Comparison of ENCODE assay signal across 19 cellular contexts in genomic region chr4:159045321-159045720, GRCh38. TPM values are rescaled to one million over a fixed set of nuclear protein-coding genes. Genes with fewer than 3 reads are reported as not detected.
DNase-seq lines count a peak whose midpoint lies in the region; ATAC-seq, FAIRE-seq and TF ChIP-seq lines count a peak whose summit lies in the region.
"Had no signal": no experiment of that assay in that cellular context is flagged by ENCODE, and none has a peak within 500 bp of the region (broad histone marks: within the 10 kb centered on the region; RNA-seq: fewer than 3 reads in every experiment).

No MANE protein-coding gene starts in this region.

- ATAC-seq in GM18517 (IDR thresholded peaks at IDR 0.05; ENCODE audit: unreplicated experiment) (peak; percentile 46), GM21576 (IDR thresholded peaks at IDR 0.05; ENCODE audit: unreplicated experiment) (peak; percentile 44), GM21526 (IDR thresholded peaks at IDR 0.05; ENCODE audit: low FRiP score, unreplicated experiment) (no peak)
- ATAC-seq: A549 had no signal

- peak; percentile 23 for DNase-seq in MM.1S
- DNase-seq in H1 (ENCODE audit: low read depth in 1 of 2, low spot score in 2 of 2): no peak
- no peak for DNase-seq in posterior vena cava (ENCODE audit: low spot score)
- no peak for DNase-seq in T1000 (lab: John Stamatoyannopoulos, UW)
- no peak for DNase-seq in NCI-H345 (lab: John Stamatoyannopoulos, UW)
- DNase-seq: DND-41, HCEC 1CT, KG1, NCI-H1048, NCI-H2107, NCI-H69, RPMI8226 had no signal

- H3K27ac ChIP-seq in MM.1S (ENCODE audit: low read length) (no peak overlapping the region), H1 (ENCODE audit: low read depth, low read length) (no peak overlapping the region)
- H3K27ac ChIP-seq: A549; BLaER1 treated with 17β-estradiol and CSF1 and Interleukin-3, amounts not matched to agents 10 nM and 100 nM had no signal

- H2BK5ac ChIP-seq in H1 (ENCODE audit: low read depth, low read length): no peak overlapping the region

- no peak for TF ChIP-seq POLR2A in H1 (IDR thresholded peaks at IDR 0.05; ENCODE audit: control extremely low read depth in 1 of 2, low read depth in 2 of 2, low read length in 2 of 2)

- H2BK20ac ChIP-seq in H1 (ENCODE audit: low read length): no peak overlapping the region

- H3K79me2 ChIP-seq in MM.1S (ENCODE audit: low read length) (no peaks in the 10 kb centered on the region), H1 (ENCODE audit: control insufficient read depth in 1 of 2, insufficient read depth in 2 of 2, low read length in 2 of 2) (no peaks in the 10 kb centered on the region)

- H4K20me1 ChIP-seq in MM.1S (ENCODE audit: insufficient read depth, low read length) (no peaks in the 10 kb centered on the region), H1 (replicated peaks in 1 of 2; ENCODE audit: control insufficient read depth in 1 of 2, insufficient read depth in 2 of 2, low read length in 2 of 2) (no peaks in the 10 kb centered on the region)
- H4K20me1 ChIP-seq: BLaER1 treated with 17β-estradiol and CSF1 and Interleukin-3, amounts not matched to agents 10 nM and 100 nM had no signal

- H3K36me3 ChIP-seq in MM.1S (replicated peaks; ENCODE audit: insufficient read depth, low read length): no peaks in the 10 kb centered on the region
- no peaks in the 10 kb centered on the region for H3K36me3 ChIP-seq in H1 (ENCODE audit: control insufficient read depth in 2 of 4, insufficient read depth in 4 of 4, low read length in 3 of 4)
- H3K36me3 ChIP-seq: BLaER1 treated with 17β-estradiol and CSF1 and Interleukin-3, amounts not matched to agents 10 nM and 100 nM had no signal

- no peak for FAIRE-seq in H1 (lab: Jason Lieb, UNC)
- FAIRE-seq: A549, G401.6, GM12892 had no signal

- H2BK120ac ChIP-seq in H1 (replicated peaks; ENCODE audit: low read depth, low read length): no peak overlapping the region

- no peak overlapping the region for H3K56ac ChIP-seq in H1 (replicated peaks; ENCODE audit: insufficient read length, low read depth, low read length)

- H3K18ac ChIP-seq in H1 (ENCODE audit: extremely low read depth, low read length): no peak overlapping the region

- H4K5ac ChIP-seq in H1 (ENCODE audit: insufficient read length, low read depth, low read length): no peak overlapping the region

- no peak for TF ChIP-seq RAD21 in H1 (IDR thresholded peaks at IDR 0.05 in 1 of 2, conservative IDR thresholded peaks at IDR 0.05 in 1 of 2; ENCODE audit: low read depth in 2 of 2, low read length in 2 of 2)

- H2BK15ac ChIP-seq in H1 (ENCODE audit: low read length): no peak overlapping the region

- H3K9me3 ChIP-seq in MM.1S (replicated peaks; ENCODE audit: insufficient read depth, low read length) (no peaks in the 10 kb centered on the region), H1 (ENCODE audit: insufficient read depth in 2 of 2, low read depth in 1 of 2, low read length in 1 of 2) (no peaks in the 10 kb centered on the region)
- H3K9me3 ChIP-seq: A549; BLaER1 treated with 17β-estradiol and CSF1 and Interleukin-3, amounts not matched to agents 10 nM and 100 nM had no signal

- no peak overlapping the region for H3K14ac ChIP-seq in H1 (ENCODE audit: insufficient read length)

- peaks cover 26% of the 10 kb centered on the region for H3K27me3 ChIP-seq in MM.1S (replicated peaks; ENCODE audit: insufficient read depth, low read length)
- no peaks in the 10 kb centered on the region for H3K27me3 ChIP-seq in H1 (replicated peaks in 1 of 4; ENCODE audit: control insufficient read depth in 3 of 4, extremely low read depth in 1 of 4, insufficient read depth in 3 of 4, low read length in 3 of 4)
- H3K27me3 ChIP-seq: BLaER1 treated with 17β-estradiol and CSF1 and Interleukin-3, amounts not matched to agents 10 nM and 100 nM had no signal

- H3K4ac ChIP-seq in H1 (replicated peaks; ENCODE audit: insufficient read length, low read depth, low read length): no peak overlapping the region

- no peaks in the 10 kb centered on the region for H3K23me2 ChIP-seq in H1 (ENCODE audit: low read depth, low read length)

- no peaks in the 10 kb centered on the region; the same call in 1 of the 2 replicates for H3F3A ChIP-seq in MM.1S (ENCODE audit: insufficient read depth, low read length)

- H3K79me1 ChIP-seq in H1 (ENCODE audit: low read depth, low read length): no peaks in the 10 kb centered on the region

- H2AFZ ChIP-seq in MM.1S (ENCODE audit: low read length): no peak overlapping the region
- peak overlapping the region; percentile 24; the same call in 1 of the 2 replicates for H2AFZ ChIP-seq in H1 (ENCODE audit: low read length)

- no peak overlapping the region for H4K8ac ChIP-seq in H1 (ENCODE audit: extremely low read depth, insufficient read depth, low read length)

- intact Hi-C loops in posterior vena cava (cut with DNase I): no loop called here

- no peak overlapping the region for H3K23ac ChIP-seq in H1 (ENCODE audit: insufficient read length)

- H3K9ac ChIP-seq in MM.1S (ENCODE audit: low read length): no peak overlapping the region
- H3K9ac ChIP-seq in H1 (replicated peaks in 1 of 4; ENCODE audit: extremely low read depth in 1 of 4, low read depth in 3 of 4, low read length in 3 of 4): no peak overlapping the region
- H3K9ac ChIP-seq: BLaER1 treated with 17β-estradiol and CSF1 and Interleukin-3, amounts not matched to agents 10 nM and 100 nM had no signal

- CTCF ChIA-PET in H1 (lab: Charles Lee; ENCODE audit: partially characterized antibody): interaction anchor here (1.0 to 1.4 kb wide), 2 partner anchors 23 to 189 kb away, joined by 3 to 6 read pairs; no protein-coding TSS in a partner anchor

- H3K4me3 ChIP-seq in MM.1S (ENCODE audit: low read length): no peak overlapping the region
- H3K4me3 ChIP-seq in H1 (ENCODE audit: extremely low read depth in 1 of 4, insufficient read depth in 2 of 4, low read depth in 3 of 4, low read length in 4 of 4): no peak overlapping the region
- H3K4me3 ChIP-seq: A549; BLaER1 treated with 17β-estradiol and CSF1 and Interleukin-3, amounts not matched to agents 10 nM and 100 nM had no signal

- no peaks in the 10 kb centered on the region for H3K9me2 ChIP-seq in MM.1S (replicated peaks; ENCODE audit: insufficient read depth, low read length)

- no peak overlapping the region for H2AK5ac ChIP-seq in H1 (ENCODE audit: low read depth, low read length)

- TF ChIP-seq CTCF in MM.1S (IDR thresholded peaks at IDR 0.05; ENCODE audit: low read length): no peak
- no peak for TF ChIP-seq CTCF in H1 (IDR thresholded peaks at IDR 0.05; ENCODE audit: control extremely low read depth in 1 of 3, insufficient read depth in 1 of 3, low read depth in 1 of 3, low read length in 3 of 3)

- H3K4me2 ChIP-seq in MM.1S (ENCODE audit: low read depth, low read length) (peak overlapping the region; percentile 17; the same call in 1 of the 2 replicates), H1 (ENCODE audit: insufficient read depth in 1 of 2, low read depth in 2 of 2, low read length in 2 of 2) (no peak overlapping the region)
- H3K4me2 ChIP-seq: A549; BLaER1 treated with 17β-estradiol and CSF1 and Interleukin-3, amounts not matched to agents 10 nM and 100 nM had no signal

- POLR2A ChIA-PET in H1 (lab: Charles Lee; ENCODE audit: partially characterized antibody): no interaction called here

- TF ChIP-seq EP300 in H1 (IDR thresholded peaks at IDR 0.05; ENCODE audit: borderline replicate concordance in 1 of 2, low read depth in 2 of 2, low read length in 2 of 2): no peak

- no peak overlapping the region for H4K91ac ChIP-seq in H1 (replicated peaks; ENCODE audit: insufficient read length, low read length)

- H3K4me1 ChIP-seq in MM.1S (ENCODE audit: low read length) (peaks cover 25% of the 10 kb centered on the region), H1 (replicated peaks in 1 of 4; ENCODE audit: control insufficient read depth in 3 of 4, insufficient read depth in 4 of 4, low read length in 3 of 4) (peaks cover 0 to 7% (median 6%) of the 10 kb centered on the region in 4 experiments; a peak in 5 of 7 replicates)

- no peak overlapping the region for H2BK12ac ChIP-seq in H1 (ENCODE audit: low read depth, low read length)

TF ChIP-seq in H1, 55 proteins besides CTCF, POLR2A, EP300 and RAD21:
- TF ChIP-seq SUZ12 (IDR thresholded peaks at IDR 0.05; ENCODE audit: low read length): no peak
- TF ChIP-seq CREB1 (IDR thresholded peaks at IDR 0.05): no peak
- TF ChIP-seq SAP30 (IDR thresholded peaks at IDR 0.05; ENCODE audit: insufficient read depth, insufficient replicate concordance, low read length): no peak
- TF ChIP-seq CEBPB (IDR thresholded peaks at IDR 0.05; ENCODE audit: low read depth, low read length): no peak

RNA-seq across cellular contexts. Expression of gene RAPGEF2, which starts 57.6 kb away (rescaled TPM):
- 42.9 and 48.6 TPM in 2 replicates for total RNA-seq in H1 (2021; fragmentation: NEBNext Ultra II Directional; extraction: Animal tissue kit (Norgen Biotek cat#: 25700))
- polyA plus RNA-seq in H1 (2011; rRNA removed): 16.7 and 24.4 TPM in 2 replicates
- 23.7 TPM for polyA plus RNA-seq in H1 (2011; cell fraction: cytosol; rRNA removed)
- polyA plus RNA-seq in H1 (2011; cell fraction: nucleus; rRNA removed): 33.0 TPM
- 23.2 to 31.0 TPM (median 29.9 TPM) in 4 replicates for polyA plus RNA-seq in H1 (2012, experiment 1 of 2)
- polyA plus RNA-seq in H1 (2012, experiment 2 of 2): 1.7 TPM
- 24.0 TPM for polyA plus RNA-seq in H1 (2013, experiment 1 of 2)
- polyA plus RNA-seq in H1 (2013, experiment 2 of 2): 27.4 TPM
- polyA minus RNA-seq in H1 (2011; rRNA and poly(A)+ RNA removed): 84.3 and 118 TPM in 2 replicates
- 33.5 TPM for polyA minus RNA-seq in H1 (2011; cell fraction: cytosol; rRNA and poly(A)+ RNA removed)
- polyA minus RNA-seq in H1 (2011; cell fraction: nucleus; rRNA and poly(A)+ RNA removed): 76.8 TPM
- total RNA-seq in posterior vena cava: 10 to 100 TPM; 25.6 to 28.2 TPM
